ENCODE assay signal across 1 cellular context in the genomic region with DNA sequence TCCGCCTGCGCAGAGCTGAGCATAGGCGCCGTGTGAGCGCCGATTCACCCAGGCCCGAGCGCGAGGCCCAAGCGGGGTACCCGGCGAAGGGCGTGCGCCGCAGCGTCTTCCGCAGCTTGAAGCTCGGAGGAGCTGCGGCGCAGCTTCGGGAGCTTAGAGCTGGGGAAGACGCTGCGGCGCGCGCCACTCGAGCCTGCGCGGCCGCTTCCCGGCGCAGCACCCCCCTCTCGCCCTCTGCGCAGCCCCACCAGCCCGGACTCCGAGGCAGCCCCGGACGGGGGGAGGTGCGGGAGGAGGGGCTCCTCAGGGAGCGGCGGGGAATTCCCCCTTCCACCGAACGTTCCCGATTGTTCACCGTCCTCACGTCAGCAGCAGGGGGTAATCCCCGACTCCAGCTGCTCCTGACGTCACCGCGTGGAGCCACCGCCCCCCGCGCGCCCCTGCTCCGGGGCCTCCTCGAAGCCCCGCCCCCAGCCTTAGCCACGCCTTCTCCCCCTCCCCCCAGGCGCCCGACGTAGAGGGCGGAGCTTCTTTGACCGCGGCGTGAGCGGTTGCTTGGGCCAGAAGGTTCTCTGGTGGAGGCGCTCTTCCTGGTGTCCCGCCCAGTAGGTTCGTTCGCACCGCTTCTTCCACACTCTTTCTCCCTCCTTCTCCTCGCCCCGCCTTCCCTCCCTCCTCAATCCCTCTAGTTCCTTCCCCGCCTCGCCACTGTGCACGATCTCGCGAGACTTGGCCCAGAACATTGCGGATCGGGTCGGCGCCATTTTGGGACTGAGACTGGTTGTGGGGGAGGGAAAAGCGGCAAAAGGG.
A peak's percentile ranks its signal among the peaks of the same experiment; 100 is the strongest.
TF ChIP-seq lines count a peak whose summit lies in the region.

A gene with protein sequence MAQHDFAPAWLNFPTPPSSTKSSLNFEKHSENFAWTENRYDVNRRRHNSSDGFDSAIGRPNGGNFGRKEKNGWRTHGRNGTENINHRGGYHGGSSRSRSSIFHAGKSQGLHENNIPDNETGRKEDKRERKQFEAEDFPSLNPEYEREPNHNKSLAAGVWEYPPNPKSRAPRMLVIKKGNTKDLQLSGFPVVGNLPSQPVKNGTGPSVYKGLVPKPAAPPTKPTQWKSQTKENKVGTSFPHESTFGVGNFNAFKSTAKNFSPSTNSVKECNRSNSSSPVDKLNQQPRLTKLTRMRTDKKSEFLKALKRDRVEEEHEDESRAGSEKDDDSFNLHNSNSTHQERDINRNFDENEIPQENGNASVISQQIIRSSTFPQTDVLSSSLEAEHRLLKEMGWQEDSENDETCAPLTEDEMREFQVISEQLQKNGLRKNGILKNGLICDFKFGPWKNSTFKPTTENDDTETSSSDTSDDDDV (plus strand): TSS at position 742 of the 810 bp plus-strand sequence. CDS start 40,072 bp downstream, outside the sequence.

TF ChIP-seq in HepG2, 621 proteins besides CTCF, POLR2A, EP300 and RAD21 (continued from another document and continues in another):
- peak; percentile 66; the same call in 1 of the 2 replicates for TF ChIP-seq MYC (CRISPR knock-in tag; IDR thresholded peaks at IDR 0.05; ENCODE audit: borderline replicate concordance)
- peak; percentile 51; the same call in 1 of the 2 replicates for TF ChIP-seq ZNF782 (CRISPR knock-in tag; IDR thresholded peaks at IDR 0.05; ENCODE audit: borderline replicate concordance)
- no peak for TF ChIP-seq DNMT1 (CRISPR knock-in tag; IDR thresholded peaks at IDR 0.05)
- TF ChIP-seq SP140L (CRISPR knock-in tag; IDR thresholded peaks at IDR 0.05; ENCODE audit: borderline replicate concordance) = no peak
- TF ChIP-seq PCBP1 (IDR thresholded peaks at IDR 0.05; ENCODE audit: borderline replicate concordance, low read depth, low read length) = peak; percentile 85
- TF ChIP-seq HNRNPK (IDR thresholded peaks at IDR 0.05; ENCODE audit: low read depth, low read length, poor library complexity, severe bottlenecking) = no peak
- 0 out of 2 replicates have a peak, but pooled peaks have one; percentile 27 for TF ChIP-seq TSC22D2 (CRISPR knock-in tag; IDR thresholded peaks at IDR 0.05; ENCODE audit: borderline replicate concordance)
- peak; percentile 81 for TF ChIP-seq ZHX2 (IDR thresholded peaks at IDR 0.05; ENCODE audit: low read depth)
- 0 out of 2 replicates have a peak, but pooled peaks have one; percentile 65 for TF ChIP-seq ZHX2 (CRISPR knock-in tag; IDR thresholded peaks at IDR 0.05; ENCODE audit: borderline replicate concordance)
- TF ChIP-seq FOXO4 (CRISPR knock-in tag; conservative IDR thresholded peaks at IDR 0.05) = no peak
- TF ChIP-seq ZNF564 (CRISPR knock-in tag; IDR thresholded peaks at IDR 0.05) = no peak
- TF ChIP-seq PRDM10 (CRISPR knock-in tag; IDR thresholded peaks at IDR 0.05; ENCODE audit: low read depth) = peak; percentile 35; the same call in 1 of the 2 replicates
- TF ChIP-seq NCOA5 (CRISPR knock-in tag; IDR thresholded peaks at IDR 0.05) = no peak
- TF ChIP-seq, protein P1, sequence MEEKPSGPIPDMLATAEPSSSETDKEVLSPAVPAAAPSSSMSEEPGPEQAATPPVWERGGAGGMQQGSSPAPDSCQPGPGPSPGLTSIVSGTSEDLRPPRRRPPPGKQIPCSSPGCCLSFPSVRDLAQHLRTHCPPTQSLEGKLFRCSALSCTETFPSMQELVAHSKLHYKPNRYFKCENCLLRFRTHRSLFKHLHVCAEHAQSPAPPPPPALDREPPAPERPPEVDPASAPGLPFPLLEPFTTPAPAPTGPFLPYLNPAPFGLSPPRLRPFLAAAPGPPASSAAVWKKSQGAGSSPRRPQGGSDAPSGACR (CRISPR knock-in tag; IDR thresholded peaks at IDR 0.05) = no peak
- peak; percentile 93; the same call in 1 of the 2 replicates for TF ChIP-seq SP1 (IDR thresholded peaks at IDR 0.05)
- peak; percentile 90 for TF ChIP-seq SP1 (CRISPR knock-in tag; IDR thresholded peaks at IDR 0.05)
- no peak for TF ChIP-seq ZNF563 (CRISPR knock-in tag; IDR thresholded peaks at IDR 0.05)
- TF ChIP-seq HMGA1 (CRISPR knock-in tag; conservative IDR thresholded peaks at IDR 0.05) = no peak
- TF ChIP-seq HOXD1 (CRISPR knock-in tag; IDR thresholded peaks at IDR 0.05) = peak; percentile 33; the same call in 1 of the 2 replicates
- peak; percentile 62 for TF ChIP-seq BCL6 (CRISPR knock-in tag; IDR thresholded peaks at IDR 0.05)
- TF ChIP-seq ZNF780A (CRISPR knock-in tag; IDR thresholded peaks at IDR 0.05) = no peak
- peak; percentile 32; the same call in 1 of the 2 replicates for TF ChIP-seq ZFP90 (CRISPR knock-in tag; IDR thresholded peaks at IDR 0.05; ENCODE audit: borderline replicate concordance)
- TF ChIP-seq, protein P2, sequence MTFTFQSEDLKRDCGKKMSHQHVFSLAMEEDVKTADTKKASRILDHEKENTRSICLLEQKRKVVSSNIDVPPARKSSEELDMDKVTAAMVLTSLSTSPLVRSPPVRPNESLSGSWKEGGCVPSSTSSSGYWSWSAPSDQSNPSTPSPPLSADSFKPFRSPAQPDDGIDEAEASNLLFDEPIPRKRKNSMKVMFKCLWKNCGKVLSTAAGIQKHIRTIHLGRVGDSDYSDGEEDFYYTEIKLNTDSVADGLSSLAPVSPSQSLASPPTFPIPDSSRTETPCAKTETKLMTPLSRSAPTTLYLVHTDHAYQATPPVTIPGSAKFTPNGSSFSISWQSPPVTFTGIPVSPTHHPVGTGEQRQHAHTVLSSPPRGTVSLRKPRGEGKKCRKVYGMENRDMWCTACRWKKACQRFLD (CRISPR knock-in tag; IDR thresholded peaks at IDR 0.05; ENCODE audit: borderline replicate concordance) = no peak; the same call in 1 of the 2 replicates
- no peak for TF ChIP-seq NONO (IDR thresholded peaks at IDR 0.05)
- 0 out of 2 replicates have a peak, but pooled peaks have one; percentile 70 for TF ChIP-seq NONO (CRISPR knock-in tag; conservative IDR thresholded peaks at IDR 0.05)
- no peak for TF ChIP-seq CCAR2 (optimal IDR thresholded peaks at IDR 0.05; ENCODE audit: low read depth, low read length)
- TF ChIP-seq ZNF326 (CRISPR knock-in tag; IDR thresholded peaks at IDR 0.05; ENCODE audit: borderline replicate concordance) = no peak
- TF ChIP-seq HDAC1 (CRISPR knock-in tag; IDR thresholded peaks at IDR 0.05) = peak; percentile 51
- peak; percentile 75 for TF ChIP-seq POLR2AphosphoS5 (IDR thresholded peaks at IDR 0.05; ENCODE audit: low read depth, low read length)
- 0 out of 2 replicates have a peak, but pooled peaks have one; percentile 31 for TF ChIP-seq ZNF138 (CRISPR knock-in tag; IDR thresholded peaks at IDR 0.05; ENCODE audit: low read depth)
- TF ChIP-seq ZNF205 (CRISPR knock-in tag; IDR thresholded peaks at IDR 0.05) = no peak
- TF ChIP-seq THAP7 (CRISPR knock-in tag; IDR thresholded peaks at IDR 0.05) = 0 out of 2 replicates have a peak, but pooled peaks have one; percentile 34
- no peak for TF ChIP-seq CSRNP2 (CRISPR knock-in tag; conservative IDR thresholded peaks at IDR 0.05; ENCODE audit: low read depth)
- peak; percentile 90; the same call in 1 of the 2 replicates for TF ChIP-seq ZNF678 (CRISPR knock-in tag; IDR thresholded peaks at IDR 0.05)
- 0 out of 2 replicates have a peak, but pooled peaks have one; percentile 55 for TF ChIP-seq ZNF441 (CRISPR knock-in tag; IDR thresholded peaks at IDR 0.05; ENCODE audit: borderline replicate concordance)
- TF ChIP-seq ZBTB38 (CRISPR knock-in tag; IDR thresholded peaks at IDR 0.05) = 0 out of 2 replicates have a peak, but pooled peaks have one; percentile 23
- TF ChIP-seq ZNF773 (CRISPR knock-in tag; IDR thresholded peaks at IDR 0.05; ENCODE audit: borderline replicate concordance) = no peak
- peak; percentile 71 for TF ChIP-seq IKZF5 (CRISPR knock-in tag; IDR thresholded peaks at IDR 0.05)
- no peak for TF ChIP-seq ZFP36L2 (CRISPR knock-in tag; IDR thresholded peaks at IDR 0.05)
